19 cellular contexts compared by ENCODE assay signal in the genomic region with DNA sequence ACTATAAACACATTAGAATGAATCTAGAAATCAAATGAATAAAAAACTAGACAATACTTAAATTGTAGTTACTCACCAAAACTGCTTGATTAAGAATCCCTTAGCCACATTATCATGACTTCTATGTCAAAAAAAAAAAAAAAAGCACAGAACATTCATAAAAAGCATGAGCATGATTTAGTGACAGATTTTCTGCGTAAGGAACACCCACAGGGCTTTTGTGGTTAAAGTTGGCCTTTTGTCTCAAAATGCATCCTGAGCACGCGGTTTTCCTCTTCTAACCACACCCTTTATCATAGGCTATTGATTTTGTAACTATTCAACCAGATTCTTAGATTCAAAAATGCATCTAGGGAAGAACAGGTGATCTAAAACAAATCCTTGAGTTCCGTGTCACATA.
DNase-seq lines count a peak whose midpoint lies in the region; ATAC-seq and TF ChIP-seq lines count a peak whose summit lies in the region.
"Had no signal": no experiment of that assay in that cellular context is flagged by ENCODE, and none has a peak within 500 bp of the region (broad histone marks: within the 10 kb centered on the region; RNA-seq: fewer than 3 reads in every experiment).

No MANE protein-coding gene starts in this region.

- H3K4me3 Mint-ChIP-seq in activated CD8-positive, alpha-beta memory T cell treated with anti-CD3 and anti-CD28 coated beads, Interleukin-2, amount 10 ng/mL, durations not matched to agents 7 days and 5 days = no peak overlapping the region
- H3K4me3 Mint-ChIP-seq in activated CD4-positive, alpha-beta memory T cell treated with anti-CD3 and anti-CD28 coated beads for 36 hours = no peak overlapping the region
- H3K4me3 Mint-ChIP-seq: activated T-cell treated with anti-CD3 and anti-CD28 coated beads, Interleukin-2, amount 50 U/mL, for 24 hours; CD8-positive, alpha-beta T cell had no signal

- no peak overlapping the region for H3K27ac Mint-ChIP-seq in activated CD8-positive, alpha-beta memory T cell treated with anti-CD3 and anti-CD28 coated beads, Interleukin-2, amount 10 ng/mL, durations not matched to agents 7 days and 5 days
- no peak overlapping the region for H3K27ac Mint-ChIP-seq in activated CD4-positive, alpha-beta memory T cell treated with anti-CD3 and anti-CD28 coated beads for 36 hours
- H3K27ac Mint-ChIP-seq: activated T-cell treated with anti-CD3 and anti-CD28 coated beads, Interleukin-2, amount 50 U/mL, for 24 hours; CD8-positive, alpha-beta T cell had no signal

- TF ChIP-seq CTCF in fibroblast of mammary gland (conservative IDR thresholded peaks at IDR 0.05; ENCODE audit: control insufficient read depth, insufficient read depth, low read depth, low read length) = no peak

- no peak for ATAC-seq in activated CD8-positive, alpha-beta memory T cell treated with anti-CD3 and anti-CD28 coated beads, Interleukin-2, amount 10 ng/mL, durations not matched to agents 7 days and 5 days
- peak; percentile 56 for ATAC-seq in GM21619 (IDR thresholded peaks at IDR 0.05; ENCODE audit: unreplicated experiment)
- ATAC-seq: CD8-positive, alpha-beta T cell; left lung; mucosa of descending colon; PC-3 had no signal

- H3K36me3 Mint-ChIP-seq in activated CD8-positive, alpha-beta memory T cell treated with anti-CD3 and anti-CD28 coated beads, Interleukin-2, amount 10 ng/mL, durations not matched to agents 7 days and 5 days = peaks cover 1% of the 10 kb centered on the region
- H3K36me3 Mint-ChIP-seq in activated CD4-positive, alpha-beta memory T cell treated with anti-CD3 and anti-CD28 coated beads for 36 hours = no peaks in the 10 kb centered on the region
- H3K36me3 Mint-ChIP-seq: CD8-positive, alpha-beta T cell had no signal

- H3K4me1 Mint-ChIP-seq in activated CD8-positive, alpha-beta memory T cell treated with anti-CD3 and anti-CD28 coated beads, Interleukin-2, amount 10 ng/mL, durations not matched to agents 7 days and 5 days = peaks cover 16% of the 10 kb centered on the region
- peaks cover 8% of the 10 kb centered on the region for H3K4me1 Mint-ChIP-seq in activated CD4-positive, alpha-beta memory T cell treated with anti-CD3 and anti-CD28 coated beads for 36 hours (ENCODE audit: low read depth)

- POLR2A ChIA-PET in activated CD4-positive, alpha-beta memory T cell treated with anti-CD3 and anti-CD28 coated beads for 36 hours (lab: Charles Lee) = no interaction called here

- no peak overlapping the region for H3K4me3 ChIP-seq in fibroblast of mammary gland (ENCODE audit: control insufficient read depth, low read depth, low read length)
- H3K4me3 ChIP-seq: left lung, mucosa of descending colon, SK-N-MC had no signal

- H3K9me3 Mint-ChIP-seq in activated CD8-positive, alpha-beta memory T cell treated with anti-CD3 and anti-CD28 coated beads, Interleukin-2, amount 10 ng/mL, durations not matched to agents 7 days and 5 days (ENCODE audit: low read depth) = no peaks in the 10 kb centered on the region
- no peaks in the 10 kb centered on the region for H3K9me3 Mint-ChIP-seq in activated CD4-positive, alpha-beta memory T cell treated with anti-CD3 and anti-CD28 coated beads for 36 hours
- H3K9me3 Mint-ChIP-seq: activated T-cell treated with anti-CD3 and anti-CD28 coated beads, Interleukin-2, amount 50 U/mL, for 24 hours had no signal

- DNase-seq in activated CD8-positive, alpha-beta memory T cell treated with anti-CD3 and anti-CD28 coated beads, Interleukin-2, amount 10 ng/mL, durations not matched to agents 7 days and 5 days = peak; percentile 62
- no peak for DNase-seq in activated CD8-positive, alpha-beta memory T cell treated with anti-CD3 and anti-CD28 coated beads, Interleukin-2, amount 50 U/mL, for 4 hours
- peak; percentile 10 for DNase-seq in activated CD4-positive, alpha-beta memory T cell treated with anti-CD3 and anti-CD28 coated beads for 36 hours
- DNase-seq in fibroblast of mammary gland (ENCODE audit: low read depth) = peak; percentile 39
- no peak for DNase-seq in NCI-H128 (lab: John Stamatoyannopoulos, UW; ENCODE audit: unreplicated experiment)
- DNase-seq in kidney glomerular epithelial cell (lab: John Stamatoyannopoulos, UW) = no peak
- DNase-seq in germinal center (ENCODE audit: low spot score) = no peak
- DNase-seq: activated CD4-positive, alpha-beta T cell treated with anti-CD3 and anti-CD28 coated beads for 1 hour; activated T-cell treated with anti-CD3 and anti-CD28 coated beads, Interleukin-2, amount 50 U/mL, for 24 hours; aorta; left lung; mucosa of descending colon; NCI-H2029; substantia nigra; T1000 had no signal

- CTCF ChIA-PET in activated CD8-positive, alpha-beta memory T cell treated with anti-CD3 and anti-CD28 coated beads, Interleukin-2, amount 10 ng/mL, durations not matched to agents 7 days and 5 days (lab: Charles Lee) = no interaction called here
- CTCF ChIA-PET in activated CD4-positive, alpha-beta memory T cell treated with anti-CD3 and anti-CD28 coated beads for 36 hours (lab: Charles Lee) = no interaction called here

- intact Hi-C loops in activated CD4-positive, alpha-beta memory T cell treated with anti-CD3 and anti-CD28 coated beads for 36 hours (cut with micrococcal nuclease) = no loop called here

- H3K27me3 Mint-ChIP-seq in activated CD8-positive, alpha-beta memory T cell treated with anti-CD3 and anti-CD28 coated beads, Interleukin-2, amount 10 ng/mL, durations not matched to agents 7 days and 5 days = peaks cover 37% of the 10 kb centered on the region
- H3K27me3 Mint-ChIP-seq in activated CD4-positive, alpha-beta memory T cell treated with anti-CD3 and anti-CD28 coated beads for 36 hours = peaks cover 3% of the 10 kb centered on the region

Comparison
In these comparisons a context has a peak if more than half of its experiments do, and no peak if none do; other contexts are left out.
1. DNase-seq: peak in activated CD8-positive, alpha-beta memory T cell treated with anti-CD3 and anti-CD28 coated beads, Interleukin-2, amount 10 ng/mL, durations not matched to agents 7 days and 5 days (single experiment), activated CD4-positive, alpha-beta memory T cell treated with anti-CD3 and anti-CD28 coated beads for 36 hours (single experiment) and fibroblast of mammary gland (single experiment); none in activated CD8-positive, alpha-beta memory T cell treated with anti-CD3 and anti-CD28 coated beads, Interleukin-2, amount 50 U/mL, for 4 hours (single experiment), NCI-H128 (single experiment), kidney glomerular epithelial cell (single experiment) and germinal center (single experiment).